Comparison of ENCODE assay signal across 7 cellular contexts in genomic region chr4:3075652-3075981, GRCh38. TPM values are rescaled to one million over a fixed set of nuclear protein-coding genes. Genes with fewer than 3 reads are reported as not detected.
DNase-seq lines count a peak whose midpoint lies in the region; ATAC-seq and TF ChIP-seq lines count a peak whose summit lies in the region.

No MANE protein-coding gene starts in this region.

- intact Hi-C loops in activated CD8-positive, alpha-beta T cell treated with anti-CD3 and anti-CD28 coated beads for 36 hours (cut with micrococcal nuclease), result no loop called here
- intact Hi-C loops in stomach (cut with DNase I; ENCODE audit: low total_unique reads), result no loop called here

- 0 out of 2 replicates have a peak, but pooled peaks cover 2% of the 10 kb centered on the region for H3K4me1 ChIP-seq in HEK293 (ENCODE audit: control insufficient read depth, insufficient read depth, low read length)
- H3K4me1 ChIP-seq in iPS-18a (ENCODE audit: control insufficient read depth, low read depth, low read length), result peaks cover 9% of the 10 kb centered on the region
- peaks cover 17 to 59% (median 45%) of the 10 kb centered on the region in 4 donors for H3K4me1 ChIP-seq in stomach

- TF ChIP-seq EP300 in stomach (IDR thresholded peaks at IDR 0.05), result no peak

- no peaks in the 10 kb centered on the region for H3K27me3 Mint-ChIP-seq in activated CD8-positive, alpha-beta T cell treated with anti-CD3 and anti-CD28 coated beads for 36 hours

- H3K4me1 Mint-ChIP-seq in activated CD8-positive, alpha-beta T cell treated with anti-CD3 and anti-CD28 coated beads for 36 hours (ENCODE audit: low read depth), result peaks cover 34% of the 10 kb centered on the region

- DNase-seq in activated CD8-positive, alpha-beta T cell treated with anti-CD3 and anti-CD28 coated beads for 36 hours, result no peak
- DNase-seq in stomach, result no peak
- DNase-seq in NCI-H524 (lab: John Stamatoyannopoulos, UW), result no peak
- DNase-seq in medulla oblongata (ENCODE audit: extremely low spot score), result no peak
- no peak for DNase-seq in NCI-H2171 (lab: John Stamatoyannopoulos, UW)

- no peak for TF ChIP-seq CTCF in HEK293 (tag by site-specific recombination; IDR thresholded peaks at IDR 0.05)
- no peak for TF ChIP-seq CTCF in activated CD8-positive, alpha-beta T cell treated with anti-CD3 and anti-CD28 coated beads for 36 hours (IDR thresholded peaks at IDR 0.05)
- TF ChIP-seq CTCF in stomach (IDR thresholded peaks at IDR 0.05), result no peak

- no peak for ATAC-seq in activated CD8-positive, alpha-beta T cell treated with anti-CD3 and anti-CD28 coated beads for 36 hours

- peaks cover 3% of the 10 kb centered on the region for H3K36me3 Mint-ChIP-seq in activated CD8-positive, alpha-beta T cell treated with anti-CD3 and anti-CD28 coated beads for 36 hours (ENCODE audit: low read depth)

- H3K27me3 ChIP-seq in iPS-18a (ENCODE audit: control insufficient read depth, insufficient read depth, low read length) (no peaks in the 10 kb centered on the region), stomach (no peaks in the 10 kb centered on the region)

- no peaks in the 10 kb centered on the region for H3K36me3 ChIP-seq in HEK293 (ENCODE audit: control insufficient read depth in 2 of 2, insufficient read depth in 1 of 2, low read length in 2 of 2)
- H3K36me3 ChIP-seq in iPS-18a (ENCODE audit: control insufficient read depth, low read depth, low read length), result no peaks in the 10 kb centered on the region
- H3K36me3 ChIP-seq in stomach, result no peaks in the 10 kb centered on the region

- H3K9me3 ChIP-seq in HEK293 (ENCODE audit: control insufficient read depth, insufficient read depth, low read depth, low read length) (no peaks in the 10 kb centered on the region), iPS-18a (ENCODE audit: control insufficient read depth, low read depth, low read length) (no peaks in the 10 kb centered on the region), stomach (no peaks in the 10 kb centered on the region)

- CTCF ChIA-PET in HEK293 (lab: Yijun Ruan, JAX), result no interaction called here
- CTCF ChIA-PET in activated CD8-positive, alpha-beta T cell treated with anti-CD3 and anti-CD28 coated beads for 36 hours (lab: Charles Lee), result no interaction called here

- H3K9me3 Mint-ChIP-seq in activated CD8-positive, alpha-beta T cell treated with anti-CD3 and anti-CD28 coated beads for 36 hours, result no peaks in the 10 kb centered on the region

- peak overlapping the region; percentile 91 for H3K9ac ChIP-seq in iPS-18a (ENCODE audit: low read length)

- TF ChIP-seq POLR2A in stomach (IDR thresholded peaks at IDR 0.05), result no peak

- 0 to 1% (median 1%) methylated on average over 6 to 8 of the region's 8 CpGs for WGBS in stomach, 5 donors

- H3K27ac ChIP-seq in HEK293 (ENCODE audit: extremely low read depth, low read depth, low read length) (no peak overlapping the region), iPS-18a (ENCODE audit: low read length) (no peak overlapping the region), stomach (peak overlapping the region in 4 of 5 donors; percentile 89 to 94 (median 91))

- H3K4me3 Mint-ChIP-seq in activated CD8-positive, alpha-beta T cell treated with anti-CD3 and anti-CD28 coated beads for 36 hours, result peak overlapping the region; percentile 95

- H3K27ac Mint-ChIP-seq in activated CD8-positive, alpha-beta T cell treated with anti-CD3 and anti-CD28 coated beads for 36 hours, result peak overlapping the region; percentile 90

- POLR2A ChIA-PET in HEK293 (lab: Yijun Ruan, JAX), result interaction anchor here (0.8 to 1.6 kb wide), 4 partner anchors 8 to 112 kb away, joined by 3 to 5 read pairs (median 4); partner anchors contain the start of gene GRK4
- POLR2A ChIA-PET in activated CD8-positive, alpha-beta T cell treated with anti-CD3 and anti-CD28 coated beads for 36 hours (lab: Charles Lee), result interaction anchor here (0.6 to 1.5 kb wide), 4 partner anchors 43 to 140 kb away, joined by 3 to 5 read pairs (median 3); no protein-coding TSS in a partner anchor

- peak overlapping the region; percentile 82 for H3K4me3 ChIP-seq in HEK293 (ENCODE audit: low read depth, low read length)
- H3K4me3 ChIP-seq in iPS-18a (ENCODE audit: low read length), result peak overlapping the region; percentile 92
- H3K4me3 ChIP-seq in stomach, result peak overlapping the region; percentile 77 to 98 (median 93)

TF ChIP-seq in HEK293, 187 proteins besides CTCF, POLR2A, EP300 and RAD21:
- TF ChIP-seq ZNF398 (tag by site-specific recombination; IDR thresholded peaks at IDR 0.05), result no peak
- no peak for TF ChIP-seq ZBTB7A (tag by site-specific recombination; IDR thresholded peaks at IDR 0.05; ENCODE audit: low read depth)
- TF ChIP-seq ZNF341 (tag by site-specific recombination; IDR thresholded peaks at IDR 0.05; ENCODE audit: low read depth), result peak; percentile 19; the same call in 1 of the 2 replicates
- 0 out of 2 replicates have a peak, but pooled peaks have one; percentile 4 for TF ChIP-seq SP3 (tag by site-specific recombination; IDR thresholded peaks at IDR 0.05)
- TF ChIP-seq HOXD13 (CRISPR knock-in tag; IDR thresholded peaks at IDR 0.05; ENCODE audit: borderline replicate concordance), result no peak

RNA-seq across cellular contexts. Expression of gene HTT, which starts 1.1 kb away (rescaled TPM):
- 10 to 100 TPM; 54.2 to 56.5 TPM for total RNA-seq in activated CD8-positive, alpha-beta T cell treated with anti-CD3 and anti-CD28 coated beads for 36 hours
- 10 to 100 TPM; 39.0 to 95.7 (median 74.7) TPM for total RNA-seq in stomach
- 10 to 100 TPM in 1 of 3 donors, 1 to 10 TPM in 2; 3.4 to 14.3 (median 7.3) TPM for polyA plus RNA-seq in stomach

RNA-seq across cellular contexts. Expression of gene HTT-AS, which starts 1.3 kb away (rescaled TPM):
- not detected for total RNA-seq in activated CD8-positive, alpha-beta T cell treated with anti-CD3 and anti-CD28 coated beads for 36 hours
- total RNA-seq in stomach, result not detected
- not detected for polyA plus RNA-seq in stomach

Comparison
In these comparisons a context has a peak if more than half of its experiments do, and no peak if none do; other contexts are left out.
1. H3K27ac ChIP-seq: peak in stomach (4 of 5); none in HEK293 (single experiment) and iPS-18a (single experiment).
2. Peak in every context shown above with its lines, with median percentiles within 50 percentile points of each other: H3K4me3 ChIP-seq.